19 cellular contexts compared by ENCODE assay signal in the genomic region with DNA sequence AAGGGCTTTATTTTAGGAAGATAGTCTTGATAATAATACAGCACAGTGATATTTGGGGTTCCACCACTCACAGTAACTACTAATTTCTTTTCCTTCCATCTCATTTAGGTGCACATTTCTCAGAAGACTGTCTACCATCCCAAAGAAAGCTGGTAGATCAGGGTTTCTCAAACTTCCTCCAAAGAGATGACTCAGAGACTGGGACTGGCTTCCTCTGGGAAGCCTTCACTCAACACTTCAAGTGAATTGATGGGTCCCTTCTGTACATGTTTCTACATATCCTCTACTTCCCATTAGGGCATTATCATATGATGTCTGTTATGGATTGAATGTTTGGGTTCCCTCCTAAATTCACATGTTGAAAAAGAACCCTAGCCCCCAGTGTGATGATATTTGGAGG.
DNase-seq lines count a peak whose midpoint lies in the region; ATAC-seq, FAIRE-seq and TF ChIP-seq lines count a peak whose summit lies in the region.
"Had no signal": no experiment of that assay in that cellular context is flagged by ENCODE, and none has a peak within 500 bp of the region (broad histone marks: within the 10 kb centered on the region; RNA-seq: fewer than 3 reads in every experiment).

No MANE protein-coding gene starts in this region.

- FAIRE-seq in keratinocyte (lab: Jason Lieb, UNC) (peak; percentile 26), D721Med (lab: Jason Lieb, UNC) (no peak)
- FAIRE-seq: A549, GM19239 had no signal

- H3K4me1 Mint-ChIP-seq in T-helper 17 cell: no peaks in the 10 kb centered on the region

- no peaks in the 10 kb centered on the region for H3K9me1 ChIP-seq in keratinocyte (ENCODE audit: control insufficient read depth, extremely low read depth, insufficient read depth, low read length)

- H3K27me3 ChIP-seq in keratinocyte (ENCODE audit: control insufficient read depth, extremely low read depth, insufficient read depth, low read length): no peaks in the 10 kb centered on the region
- H3K27me3 ChIP-seq in prostate gland (replicated peaks; ENCODE audit: insufficient read depth): no peaks in the 10 kb centered on the region

- no peak overlapping the region for H3K4me2 ChIP-seq in keratinocyte (ENCODE audit: control insufficient read depth, extremely low read depth, insufficient read depth, low read depth, low read length)
- H3K4me2 ChIP-seq: A549 had no signal

- H2AFZ ChIP-seq in keratinocyte (ENCODE audit: control insufficient read depth, low read length): no peak overlapping the region

- no peak overlapping the region for H3K27ac Mint-ChIP-seq in T-helper 17 cell

- ATAC-seq in T-helper 17 cell: no peak
- ATAC-seq: A549, Right ventricle myocardium inferior had no signal

- no peaks in the 10 kb centered on the region for H3K79me2 ChIP-seq in keratinocyte (ENCODE audit: control insufficient read depth, insufficient read depth, low read length)

- H4K20me1 ChIP-seq in keratinocyte (ENCODE audit: control insufficient read depth, extremely low read depth, insufficient read depth, low read length): no peaks in the 10 kb centered on the region

- no peaks in the 10 kb centered on the region for H3K36me3 Mint-ChIP-seq in T-helper 17 cell (ENCODE audit: low read depth)

- no peak overlapping the region for H3K9ac ChIP-seq in keratinocyte (ENCODE audit: control insufficient read depth, extremely low read depth, insufficient read depth, low read length)

- TF ChIP-seq CTCF in keratinocyte (optimal IDR thresholded peaks at IDR 0.05 in 1 of 3, IDR thresholded peaks at IDR 0.05 in 1 of 3, conservative IDR thresholded peaks at IDR 0.05 in 1 of 3; ENCODE audit: extremely low read depth in 1 of 3, insufficient read depth in 2 of 3, low read length in 3 of 3) (no peak), prostate gland (IDR thresholded peaks at IDR 0.05) (no peak), D721Med (IDR thresholded peaks at IDR 0.05; ENCODE audit: insufficient read depth, missing control alignments) (no peak)

- H3K27me3 Mint-ChIP-seq in T-helper 17 cell: peaks cover 36% of the 10 kb centered on the region

- H3K9me3 ChIP-seq in keratinocyte (ENCODE audit: control insufficient read depth, low read depth, low read length) (no peaks in the 10 kb centered on the region), T-helper 17 cell (ENCODE audit: control insufficient read depth, low read length, poor library complexity, severe bottlenecking) (no peaks in the 10 kb centered on the region), prostate gland (no peaks in the 10 kb centered on the region)
- H3K9me3 ChIP-seq: A549 had no signal

- H3K4me1 ChIP-seq in keratinocyte (ENCODE audit: control insufficient read depth, extremely low read depth, insufficient read depth, low read length) (no peaks in the 10 kb centered on the region), prostate gland (replicated peaks) (no peaks in the 10 kb centered on the region)
- H3K4me1 ChIP-seq: A549 had no signal

- H3K36me3 ChIP-seq in keratinocyte (ENCODE audit: control insufficient read depth in 2 of 2, extremely low read depth in 1 of 2, insufficient read depth in 2 of 2, low read length in 2 of 2): no peaks in the 10 kb centered on the region
- H3K36me3 ChIP-seq in prostate gland: no peaks in the 10 kb centered on the region

- H3K4me3 Mint-ChIP-seq in T-helper 17 cell: no peak overlapping the region

- DNase-seq in EL (peak; percentile 37), NCI-H226 (peak; percentile 25), dermis blood vessel endothelial cell (peak; percentile 56), keratinocyte (ENCODE audit: low read depth, low spot score) (no peak), T-helper 17 cell (no peak), prostate gland (ENCODE audit: low spot score) (no peak), D721Med (ENCODE audit: insufficient read length, low spot score) (no peak)
- DNase-seq in activated T-cell treated with anti-CD3 and anti-CD28 coated beads, Interleukin-2, amount 50 U/mL, for 1 hour: no peak
- DNase-seq: DMS 273 treated with DMSO at 0.1 percent for 48 hours, HCEC 1CT, NCI-H1417 treated with DMSO at 0.1 percent for 48 hours, NCI-H1930, NCI-H2171, NCI-H446 treated with DMSO at 0.1 percent for 48 hours, NCI-H82 had no signal

- H3K27ac ChIP-seq in keratinocyte (ENCODE audit: control insufficient read depth, insufficient read depth, low read length) (no peak overlapping the region), prostate gland (no peak overlapping the region)
- H3K27ac ChIP-seq: A549, C4-2B had no signal

- dilution Hi-C loops in keratinocyte (cut with MboI; ENCODE audit: extremely low pct_ligation_motif_present, low sequenced_read_pairs): no loop called here

- no peak for TF ChIP-seq POLR2A in prostate gland (IDR thresholded peaks at IDR 0.05)

- intact Hi-C loops in prostate gland (cut with DNase I): no loop called here

- no peak overlapping the region for H3K4me3 ChIP-seq in keratinocyte (ENCODE audit: control insufficient read depth in 2 of 3, extremely low read depth in 1 of 3, insufficient read depth in 2 of 3, low read depth in 1 of 3, low read length in 3 of 3)
- H3K4me3 ChIP-seq in prostate gland: no peak overlapping the region
- H3K4me3 ChIP-seq: A549 had no signal

Comparison
In these comparisons a context has a peak if more than half of its experiments do, and no peak if none do; other contexts are left out.
1. DNase-seq: peak in EL (single experiment), NCI-H226 (single experiment) and dermis blood vessel endothelial cell (single experiment); none in keratinocyte (single experiment), T-helper 17 cell (0 of 3), prostate gland (single experiment), D721Med (single experiment) and activated T-cell treated with anti-CD3 and anti-CD28 coated beads, Interleukin-2, amount 50 U/mL, for 1 hour (single experiment).